Comparison of ENCODE assay signal across 9 cellular contexts in the genomic region with DNA sequence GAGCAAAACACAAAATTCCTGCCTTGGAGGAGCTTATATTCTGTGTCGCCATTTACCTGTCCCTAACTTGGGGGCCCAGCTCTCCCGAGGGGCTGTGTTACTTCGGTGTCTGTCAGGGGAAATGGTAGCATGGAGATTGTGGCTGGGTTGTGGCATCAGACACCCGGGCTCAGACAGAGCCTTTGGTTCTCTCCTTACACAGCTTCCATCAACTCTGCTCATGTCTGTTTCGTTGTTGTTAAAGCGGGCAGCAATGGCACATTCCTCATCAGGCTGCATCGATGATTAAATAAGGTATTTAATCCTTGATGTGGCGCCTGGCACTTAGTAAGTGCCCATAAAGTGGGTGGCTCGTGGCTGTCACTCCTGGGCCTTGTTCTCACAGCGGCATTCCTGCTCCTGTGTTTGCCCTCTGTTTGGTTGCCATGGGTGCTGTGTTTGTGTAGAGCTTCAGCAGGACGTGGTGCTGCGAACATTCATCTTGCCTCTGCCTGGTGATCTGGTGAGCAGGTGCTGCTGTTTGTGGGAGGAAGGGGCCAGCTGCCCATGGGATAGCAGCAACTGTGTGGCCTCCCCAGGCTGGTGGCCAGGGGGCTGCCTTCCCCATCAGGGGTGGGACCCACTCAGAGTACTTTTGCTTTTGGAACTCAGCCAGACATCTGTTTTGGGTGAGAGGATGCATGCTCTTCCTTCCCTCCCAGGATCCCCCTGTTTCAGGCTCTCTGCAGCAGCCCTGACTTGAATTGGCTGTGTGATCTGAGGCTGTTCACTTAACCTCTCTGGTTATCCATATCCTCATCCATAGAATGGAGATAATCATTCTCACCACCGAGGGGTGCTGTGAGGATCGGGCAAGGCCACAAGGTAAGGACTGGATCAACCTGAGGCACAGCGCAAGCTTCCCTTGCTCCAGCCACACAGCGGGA.
DNase-seq lines count a peak whose midpoint lies in the region; TF ChIP-seq lines count a peak whose summit lies in the region.
"Had no signal": no experiment of that assay in that cellular context is flagged by ENCODE, and none has a peak within 500 bp of the region (broad histone marks: within the 10 kb centered on the region; RNA-seq: fewer than 3 reads in every experiment).

No MANE protein-coding gene starts in this region.

- peaks cover 2% of the 10 kb centered on the region for H3K27me3 Mint-ChIP-seq in endodermal cell (ENCODE audit: insufficient read depth)
- H3K27me3 Mint-ChIP-seq in activated CD4-positive, alpha-beta T cell treated with anti-CD3 and anti-CD28 coated beads, Interleukin-2, amount 10 ng/mL, durations not matched to agents 24 days and 14 days, result peaks cover 3% of the 10 kb centered on the region

- H3K27me3 ChIP-seq in endodermal cell (ENCODE audit: control insufficient read depth, insufficient read depth, low read length, poor library complexity, severe bottlenecking) (no peaks in the 10 kb centered on the region), muscle layer of duodenum (ENCODE audit: low read depth, low read length) (no peaks in the 10 kb centered on the region)

- H3K4me1 ChIP-seq in endodermal cell (ENCODE audit: control insufficient read depth, insufficient read depth, low read length), result no peaks in the 10 kb centered on the region
- H3K4me1 ChIP-seq in muscle layer of duodenum (ENCODE audit: control insufficient read depth in 1 of 2, insufficient read depth in 2 of 2, low read length in 2 of 2), result peaks cover 0 to 6% of the 10 kb centered on the region in 2 donors

- peak; percentile 46 for TF ChIP-seq CTCF in endodermal cell (conservative IDR thresholded peaks at IDR 0.05)

- peaks cover 25% of the 10 kb centered on the region for H3K4me1 Mint-ChIP-seq in endodermal cell
- H3K4me1 Mint-ChIP-seq in activated CD4-positive, alpha-beta T cell treated with anti-CD3 and anti-CD28 coated beads, Interleukin-2, amount 10 ng/mL, durations not matched to agents 24 days and 14 days, result no peaks in the 10 kb centered on the region

- H3K36me3 Mint-ChIP-seq in endodermal cell (ENCODE audit: low read depth), result no peaks in the 10 kb centered on the region
- no peaks in the 10 kb centered on the region for H3K36me3 Mint-ChIP-seq in activated CD4-positive, alpha-beta T cell treated with anti-CD3 and anti-CD28 coated beads, Interleukin-2, amount 10 ng/mL, durations not matched to agents 24 days and 14 days (ENCODE audit: low read depth)

- H3K9me3 Mint-ChIP-seq in endodermal cell, result peaks cover 2% of the 10 kb centered on the region
- H3K9me3 Mint-ChIP-seq in activated CD4-positive, alpha-beta T cell treated with anti-CD3 and anti-CD28 coated beads, Interleukin-2, amount 10 ng/mL, durations not matched to agents 24 days and 14 days, result peaks cover 4% of the 10 kb centered on the region

- peaks cover 16% of the 10 kb centered on the region for H3K9me3 ChIP-seq in endodermal cell (ENCODE audit: control insufficient read depth, low read length)
- peaks cover 0 to 10% of the 10 kb centered on the region in 2 donors for H3K9me3 ChIP-seq in muscle layer of duodenum (ENCODE audit: control insufficient read depth in 1 of 2, low read length in 2 of 2)

- no peak overlapping the region for H3K9ac ChIP-seq in endodermal cell (ENCODE audit: extremely low read depth, low read length, poor library complexity, severe bottlenecking)

- H3K4me3 ChIP-seq in endodermal cell (ENCODE audit: low read length), result no peak overlapping the region
- H3K4me3 ChIP-seq in muscle layer of duodenum (ENCODE audit: low read depth in 1 of 2, low read length in 2 of 2), result peak overlapping the region in 1 of 2 donors; percentile 45

- intact Hi-C loops in activated CD4-positive, alpha-beta T cell treated with anti-CD3 and anti-CD28 coated beads, Interleukin-2, amount 10 ng/mL, durations not matched to agents 24 days and 14 days (cut with micrococcal nuclease), result no loop called here

- DNase-seq in COR-L47 (lab: John Stamatoyannopoulos, UW), result peak; percentile 80
- DNase-seq in NCI-H2081 treated with DMSO at 0.1 percent for 48 hours (lab: John Stamatoyannopoulos, UW), result peak; percentile 89
- DNase-seq in endodermal cell, result peak; percentile 66
- no peak for DNase-seq in ecto neural progenitor cell (ENCODE audit: low spot score)
- DNase-seq in stimulated activated CD8-positive, alpha-beta memory T cell treated with anti-CD3 and anti-CD28 coated beads, Interleukin-4, amount 100 ng/mL, for 48 hours, result no peak
- no peak for DNase-seq in activated CD4-positive, alpha-beta T cell treated with anti-CD3 and anti-CD28 coated beads, Interleukin-2, amount 10 ng/mL, durations not matched to agents 24 days and 14 days
- DNase-seq in stimulated activated CD4-positive, alpha-beta T cell treated with anti-CD3 and anti-CD28 coated beads, Interleukin-2, amount 100 ng/mL, for 24 hours, result no peak
- DNase-seq: effector CD8-positive, alpha-beta T cell had no signal

- no peaks in the 10 kb centered on the region for H3K36me3 ChIP-seq in endodermal cell (ENCODE audit: control insufficient read depth, insufficient read depth, low read length)
- no peaks in the 10 kb centered on the region for H3K36me3 ChIP-seq in muscle layer of duodenum (ENCODE audit: control insufficient read depth in 1 of 2, insufficient read depth in 2 of 2, low read length in 2 of 2)

- 90 to 91% methylated on average over 7 to 16 of the region's 16 CpGs for WGBS in endodermal cell (ENCODE audit: insufficient coverage in 1 of 2, insufficient read length in 1 of 2), 2 experiments

- H3K27ac ChIP-seq in endodermal cell (ENCODE audit: low read depth, low read length) (peak overlapping the region; percentile 58), muscle layer of duodenum (ENCODE audit: low read length) (peak overlapping the region; percentile 86)

- peak overlapping the region; percentile 67 for H3K27ac Mint-ChIP-seq in endodermal cell
- no peak overlapping the region for H3K27ac Mint-ChIP-seq in activated CD4-positive, alpha-beta T cell treated with anti-CD3 and anti-CD28 coated beads, Interleukin-2, amount 10 ng/mL, durations not matched to agents 24 days and 14 days

- H3K4me3 Mint-ChIP-seq in endodermal cell, result no peak overlapping the region
- H3K4me3 Mint-ChIP-seq in activated CD4-positive, alpha-beta T cell treated with anti-CD3 and anti-CD28 coated beads, Interleukin-2, amount 10 ng/mL, durations not matched to agents 24 days and 14 days, result no peak overlapping the region

Comparison
In these comparisons a context has a peak if more than half of its experiments do, and no peak if none do; other contexts are left out.
1. DNase-seq: peak in COR-L47 (single experiment), NCI-H2081 treated with DMSO at 0.1 percent for 48 hours (single experiment) and endodermal cell (single experiment); none in ecto neural progenitor cell (single experiment), stimulated activated CD8-positive, alpha-beta memory T cell treated with anti-CD3 and anti-CD28 coated beads, Interleukin-4, amount 100 ng/mL, for 48 hours (single experiment), activated CD4-positive, alpha-beta T cell treated with anti-CD3 and anti-CD28 coated beads, Interleukin-2, amount 10 ng/mL, durations not matched to agents 24 days and 14 days (single experiment) and stimulated activated CD4-positive, alpha-beta T cell treated with anti-CD3 and anti-CD28 coated beads, Interleukin-2, amount 100 ng/mL, for 24 hours (0 of 2).